In the genomic region with DNA sequence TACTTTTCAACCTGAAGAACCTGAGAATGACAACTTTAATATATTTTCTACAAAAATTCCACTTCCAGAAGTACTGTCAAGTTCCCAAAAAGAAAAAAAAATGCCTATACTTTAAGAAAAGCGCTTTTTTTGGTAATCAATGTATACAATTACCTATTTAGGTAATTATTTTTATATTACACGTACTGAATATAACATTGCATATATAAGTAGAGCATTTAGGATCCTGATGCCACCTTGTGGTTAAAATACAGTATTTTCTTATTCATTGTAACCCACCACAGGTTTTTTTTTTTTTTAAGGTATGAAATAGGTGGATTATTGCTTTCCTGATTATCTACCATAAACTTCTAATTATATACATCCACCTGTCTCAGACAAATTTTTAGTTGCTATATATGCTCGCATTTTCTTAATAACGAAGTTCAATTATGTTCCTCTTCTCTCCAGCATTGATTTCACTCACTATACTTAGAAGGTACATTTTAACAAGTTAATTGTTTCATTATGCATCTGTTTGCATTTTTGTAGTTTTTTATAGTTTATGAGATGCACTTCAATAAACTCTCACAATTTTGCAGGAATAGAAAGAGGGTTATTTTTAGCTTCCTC, we compare ENCODE assay signal across 8 cellular contexts. TPM values are rescaled to one million over a fixed set of nuclear protein-coding genes. Genes with fewer than 3 reads are reported as not detected.
DNase-seq lines count a peak whose midpoint lies in the region; ATAC-seq and TF ChIP-seq lines count a peak whose summit lies in the region.

No MANE protein-coding gene starts in this region.

- peaks cover 8% of the 10 kb centered on the region for H3K4me1 Mint-ChIP-seq in activated B cell treated with CpG ODN at 0.5 μM for 24 hours

- intact Hi-C loops in activated B cell treated with CpG ODN at 0.5 μM for 24 hours (cut with micrococcal nuclease) = loop anchor here (1.0 kb wide), 5 partner anchors 389 to 819 kb away; no protein-coding TSS in a partner anchor

- no peaks in the 10 kb centered on the region for H3K9me3 Mint-ChIP-seq in activated B cell treated with CpG ODN at 0.5 μM for 24 hours

- ATAC-seq in activated B cell treated with CpG ODN at 0.5 μM for 24 hours (ENCODE audit: low read depth) = no peak
- ATAC-seq in GM21825 (IDR thresholded peaks at IDR 0.05; ENCODE audit: unreplicated experiment) = no peak
- ATAC-seq in GM18511 (IDR thresholded peaks at IDR 0.05; ENCODE audit: unreplicated experiment) = no peak
- ATAC-seq in GM21576 (IDR thresholded peaks at IDR 0.05; ENCODE audit: unreplicated experiment) = no peak

- CTCF ChIA-PET in activated B cell treated with CpG ODN at 0.5 μM for 24 hours (lab: Charles Lee) = interaction anchor here (1.0 to 1.4 kb wide), 3 partner anchors 517 to 821 kb away, joined by 3 to 4 read pairs (median 3); a partner anchor contains a TSS

- DNase-seq in NCI-H82 (lab: John Stamatoyannopoulos, UW) (peak; percentile 54), NCI-H82 treated with DMSO at 0.1 percent for 48 hours (lab: John Stamatoyannopoulos, UW; ENCODE audit: unreplicated experiment) (no peak), KG1 (lab: John Stamatoyannopoulos, UW) (peak; percentile 7), activated B cell treated with CpG ODN at 0.5 μM for 24 hours (no peak), lung microvascular endothelial cell (ENCODE audit: low read depth in 2 of 2) (peak; percentile 28 to 51)

- H3K27ac Mint-ChIP-seq in activated B cell treated with CpG ODN at 0.5 μM for 24 hours = no peak overlapping the region

- peaks cover 28% of the 10 kb centered on the region for H3K36me3 Mint-ChIP-seq in activated B cell treated with CpG ODN at 0.5 μM for 24 hours (ENCODE audit: low read depth)

- POLR2A ChIA-PET in activated B cell treated with CpG ODN at 0.5 μM for 24 hours (lab: Charles Lee) = no interaction called here

- TF ChIP-seq CTCF in activated B cell treated with CpG ODN at 0.5 μM for 24 hours (IDR thresholded peaks at IDR 0.05) = peak; percentile 64

- H3K27me3 Mint-ChIP-seq in activated B cell treated with CpG ODN at 0.5 μM for 24 hours = no peaks in the 10 kb centered on the region

- H3K4me3 Mint-ChIP-seq in activated B cell treated with CpG ODN at 0.5 μM for 24 hours = no peak overlapping the region

RNA-seq across cellular contexts. Expression of a gene that starts 5.2 kb away (rescaled TPM):
- 8.8 and 10.7 TPM in 2 replicates for total RNA-seq in activated B cell treated with CpG ODN at 0.5 μM for 24 hours
- under 0.01 TPM in 2 replicates for total RNA-seq in lung microvascular endothelial cell

Comparison
In these comparisons a context has a peak if more than half of its experiments do, and no peak if none do; other contexts are left out.
1. DNase-seq: peak in NCI-H82 (single experiment), KG1 (single experiment) and lung microvascular endothelial cell (2 of 2); none in NCI-H82 treated with DMSO at 0.1 percent for 48 hours (single experiment) and activated B cell treated with CpG ODN at 0.5 μM for 24 hours (single experiment).